ENCODE assay signal across 8 cellular contexts in genomic region chr13:112943309-112944125, GRCh38. TPM values are rescaled to one million over a fixed set of nuclear protein-coding genes. Genes with fewer than 3 reads are reported as not detected.
A peak's percentile ranks its signal among the peaks of the same experiment; 100 is the strongest.
DNase-seq lines count a peak whose midpoint lies in the region; ATAC-seq and TF ChIP-seq lines count a peak whose summit lies in the region.

No MANE protein-coding gene starts in this region.

- H3K9me3 Mint-ChIP-seq in activated B cell treated with CpG ODN at 0.5 μM for 24 hours: no peaks in the 10 kb centered on the region
- H3K9me3 Mint-ChIP-seq in endodermal cell: peaks cover 10% of the 10 kb centered on the region

- intact Hi-C loops in activated B cell treated with CpG ODN at 0.5 μM for 24 hours (cut with micrococcal nuclease): loop anchor here (2.0 to 10.0 kb wide), 5 partner anchors 49 to 1294 kb away; partner anchors contain the start of genes CUL4A, LAMP1, PCID2 and PROZ

- no peaks in the 10 kb centered on the region for H3K36me3 Mint-ChIP-seq in activated B cell treated with CpG ODN at 0.5 μM for 24 hours (ENCODE audit: low read depth)
- H3K36me3 Mint-ChIP-seq in endodermal cell (ENCODE audit: low read depth): no peaks in the 10 kb centered on the region

- peaks cover 6% of the 10 kb centered on the region for H3K4me1 Mint-ChIP-seq in activated B cell treated with CpG ODN at 0.5 μM for 24 hours
- H3K4me1 Mint-ChIP-seq in endodermal cell: peaks cover 11% of the 10 kb centered on the region

- TF ChIP-seq CTCF in activated B cell treated with CpG ODN at 0.5 μM for 24 hours (IDR thresholded peaks at IDR 0.05) (no peak), endodermal cell (conservative IDR thresholded peaks at IDR 0.05) (no peak)

- H3K27ac ChIP-seq in HUES48 (ENCODE audit: low read depth, low read length): peak overlapping the region; percentile 45
- no peak overlapping the region for H3K27ac ChIP-seq in endodermal cell (ENCODE audit: low read depth, low read length)
- H3K27ac ChIP-seq in temporal lobe (ENCODE audit: low read depth, low read length): peak overlapping the region; percentile 17

- H3K27me3 Mint-ChIP-seq in activated B cell treated with CpG ODN at 0.5 μM for 24 hours (peaks cover 26% of the 10 kb centered on the region), endodermal cell (ENCODE audit: insufficient read depth) (peaks cover 5% of the 10 kb centered on the region)

- ATAC-seq in GM19467 (IDR thresholded peaks at IDR 0.05; ENCODE audit: unreplicated experiment) (peak; percentile 41), activated B cell treated with CpG ODN at 0.5 μM for 24 hours (ENCODE audit: low read depth) (peak; percentile 37)

- no peak overlapping the region for H3K9ac ChIP-seq in HUES48 (ENCODE audit: low read depth, low read length)
- H3K9ac ChIP-seq in endodermal cell (ENCODE audit: extremely low read depth, low read length, poor library complexity, severe bottlenecking): peak overlapping the region; percentile 6

- no peaks in the 10 kb centered on the region for H3K36me3 ChIP-seq in HUES48 (ENCODE audit: control insufficient read depth, insufficient read depth, low read length)
- H3K36me3 ChIP-seq in endodermal cell (ENCODE audit: control insufficient read depth, insufficient read depth, low read length): no peaks in the 10 kb centered on the region

- H3K4me3 ChIP-seq in HUES48 (ENCODE audit: low read depth, low read length): peak overlapping the region; percentile 65
- H3K4me3 ChIP-seq in endodermal cell (ENCODE audit: low read length): peak overlapping the region; percentile 78
- H3K4me3 ChIP-seq in mononuclear cell (ENCODE audit: low read length): peak overlapping the region; percentile 24

- CTCF ChIA-PET in activated B cell treated with CpG ODN at 0.5 μM for 24 hours (lab: Charles Lee): interaction anchor here (0.7 to 1.6 kb wide), 7 partner anchors 28 to 619 kb away, joined by 3 to 18 read pairs (median 7); partner anchors contain the start of genes CUL4A and PCID2

- no peaks in the 10 kb centered on the region for H3K27me3 ChIP-seq in HUES48 (ENCODE audit: control insufficient read depth, insufficient read depth, low read length)
- H3K27me3 ChIP-seq in endodermal cell (ENCODE audit: control insufficient read depth, insufficient read depth, low read length, poor library complexity, severe bottlenecking): no peaks in the 10 kb centered on the region
- H3K27me3 ChIP-seq in mononuclear cell (ENCODE audit: insufficient read depth, low read length): peaks cover 20% of the 10 kb centered on the region

- H3K4me3 Mint-ChIP-seq in activated B cell treated with CpG ODN at 0.5 μM for 24 hours (peak overlapping the region; percentile 80), endodermal cell (peak overlapping the region; percentile 63)

- H3K9me3 ChIP-seq in HUES48 (ENCODE audit: control insufficient read depth, insufficient read depth, low read length) (no peaks in the 10 kb centered on the region), endodermal cell (ENCODE audit: control insufficient read depth, low read length) (peaks cover 4% of the 10 kb centered on the region), mononuclear cell (ENCODE audit: low read depth, low read length) (no peaks in the 10 kb centered on the region)

- WGBS in endodermal cell (ENCODE audit: insufficient coverage in 1 of 2, insufficient read length in 1 of 2), 2 experiments: 1 to 2% methylated on average over 42 to 81 of the region's 81 CpGs

- no peaks in the 10 kb centered on the region for H3K4me1 ChIP-seq in HUES48 (ENCODE audit: control insufficient read depth, insufficient read depth, low read length)
- peaks cover 7% of the 10 kb centered on the region for H3K4me1 ChIP-seq in endodermal cell (ENCODE audit: control insufficient read depth, insufficient read depth, low read length)
- H3K4me1 ChIP-seq in mononuclear cell (ENCODE audit: insufficient read depth, low read length): peaks cover 14% of the 10 kb centered on the region

- H3K27ac Mint-ChIP-seq in activated B cell treated with CpG ODN at 0.5 μM for 24 hours (no peak overlapping the region), endodermal cell (no peak overlapping the region)

- peak; percentile 87 for DNase-seq in COLO668 (lab: John Stamatoyannopoulos, UW; ENCODE audit: unreplicated experiment)
- DNase-seq in activated B cell treated with CpG ODN at 0.5 μM for 24 hours: peak; percentile 43
- DNase-seq in endodermal cell: peak; percentile 87
- no peak for DNase-seq in dedifferentiated amniotic fluid mesenchymal stem cell (ENCODE audit: extremely low spot score)

- POLR2A ChIA-PET in activated B cell treated with CpG ODN at 0.5 μM for 24 hours (lab: Charles Lee): no interaction called here

RNA-seq across cellular contexts. Expression of gene MCF2L, which starts 25.5 kb away (rescaled TPM):
- 2.1 and 3.4 TPM in 2 replicates for total RNA-seq in activated B cell treated with CpG ODN at 0.5 μM for 24 hours
- 10 to 100 TPM; 48.0 to 49.9 TPM for total RNA-seq in endodermal cell
- 29.6 TPM for polyA plus RNA-seq in endodermal cell (2013, experiment 1 of 2)
- 27.9 TPM for polyA plus RNA-seq in endodermal cell (2013, experiment 2 of 2)
- total RNA-seq in mononuclear cell: 5.8 TPM
- total RNA-seq in temporal lobe: 120 TPM

Comparison
In these comparisons a context has a peak if more than half of its experiments do, and no peak if none do; other contexts are left out.
1. H3K4me3 ChIP-seq: peak in every context shown above with its lines; median percentile 78 in endodermal cell; 65 in HUES48; 24 in mononuclear cell.